ENCODE assay signal across 2 cellular contexts in genomic region chr5:140671472-140672210, GRCh38.
TF ChIP-seq lines count a peak whose summit lies in the region.

No MANE protein-coding gene starts in this region.

TF ChIP-seq in HEK293, 187 proteins besides CTCF, POLR2A, EP300 and RAD21:
- TF ChIP-seq ZNF138 (tag by site-specific recombination; IDR thresholded peaks at IDR 0.05; ENCODE audit: borderline replicate concordance) (no peak), ZNF677 (tag by site-specific recombination; IDR thresholded peaks at IDR 0.05) (0 out of 2 replicates have a peak, but pooled peaks have one; percentile 37), ZNF366 (tag by site-specific recombination; conservative IDR thresholded peaks at IDR 0.05) (no peak), KLF8 (tag by site-specific recombination; IDR thresholded peaks at IDR 0.05) (no peak), ZNF791 (tag by site-specific recombination; IDR thresholded peaks at IDR 0.05) (no peak), KLF9 (tag by site-specific recombination; IDR thresholded peaks at IDR 0.05; ENCODE audit: low read depth) (no peak), ZNF777 (tag by site-specific recombination; IDR thresholded peaks at IDR 0.05; ENCODE audit: borderline replicate concordance) (no peak), ZNF549 (tag by site-specific recombination; IDR thresholded peaks at IDR 0.05) (no peak)

TF ChIP-seq in K562, 482 proteins besides CTCF, POLR2A, EP300 and RAD21:
- TF ChIP-seq MNT (conservative IDR thresholded peaks at IDR 0.05) (no peak), RBFOX2 (IDR thresholded peaks at IDR 0.05; ENCODE audit: low read depth, low read length) (0 out of 2 replicates have a peak, but pooled peaks have one; percentile 27), ZNF133 (CRISPR knock-in tag; IDR thresholded peaks at IDR 0.05) (no peak), ZNF77 (CRISPR knock-in tag; IDR thresholded peaks at IDR 0.05) (no peak), ZNF766 (CRISPR knock-in tag; conservative IDR thresholded peaks at IDR 0.05) (no peak), POLR2G (IDR thresholded peaks at IDR 0.05; ENCODE audit: low read depth, low read length) (0 out of 2 replicates have a peak, but pooled peaks have one; percentile 49), POLR2B (IDR thresholded peaks at IDR 0.05; ENCODE audit: low read depth, partially characterized antibody) (peak; percentile 36), MGA (IDR thresholded peaks at IDR 0.05) (no peak), FOS (IDR thresholded peaks at IDR 0.05; ENCODE audit: extremely low read depth, insufficient read length) (no peak), SUPT5H (IDR thresholded peaks at IDR 0.05) (peak; percentile 42; the same call in 1 of the 2 replicates), DNMT1 (IDR thresholded peaks at IDR 0.05) (no peak), ZNF639 (CRISPR knock-in tag; conservative IDR thresholded peaks at IDR 0.05 in 1 of 2, IDR thresholded peaks at IDR 0.05 in 1 of 2) (no peak), OTX1 (CRISPR knock-in tag; IDR thresholded peaks at IDR 0.05) (no peak), GTF3C2 (IDR thresholded peaks at IDR 0.05; ENCODE audit: borderline replicate concordance, extremely low read depth, insufficient read length) (no peak), ZNF644 (tag; IDR thresholded peaks at IDR 0.05; ENCODE audit: low read depth) (no peak), PATZ1 (CRISPR knock-in tag; IDR thresholded peaks at IDR 0.05; ENCODE audit: borderline replicate concordance) (no peak), SRSF9 (IDR thresholded peaks at IDR 0.05; ENCODE audit: borderline replicate concordance, low read depth, low read length) (no peak)
